11 cellular contexts compared by ENCODE assay signal in the genomic region with DNA sequence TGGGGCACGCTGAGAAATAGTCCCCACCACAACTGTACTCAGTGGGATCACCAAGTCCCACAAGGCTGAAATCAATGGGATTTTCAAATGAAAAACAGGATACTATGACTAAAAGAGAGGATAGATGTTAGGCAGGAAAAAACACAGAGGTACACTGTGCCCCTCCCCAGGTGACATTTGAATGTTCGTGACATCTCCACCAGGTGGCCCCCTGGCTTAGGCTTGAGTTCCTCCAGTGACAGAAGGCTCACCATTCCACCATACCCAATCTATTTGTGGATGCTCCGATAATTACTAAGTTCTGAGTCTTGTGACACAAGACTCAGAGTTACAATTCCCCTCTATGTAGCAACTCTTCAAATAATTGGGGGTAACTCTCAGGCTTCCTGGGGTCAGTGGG.
DNase-seq lines count a peak whose midpoint lies in the region; TF ChIP-seq lines count a peak whose summit lies in the region.
"Had no signal": no experiment of that assay in that cellular context is flagged by ENCODE, and none has a peak within 500 bp of the region (broad histone marks: within the 10 kb centered on the region; RNA-seq: fewer than 3 reads in every experiment).

No MANE protein-coding gene starts in this region.

- H3K9me3 ChIP-seq in MG63 (no peaks in the 10 kb centered on the region; the same call in 1 of the 2 replicates), tibial artery (no peaks in the 10 kb centered on the region)

- intact Hi-C loops in activated CD4-positive, alpha-beta T cell treated with anti-CD3 and anti-CD28 coated beads, Interleukin-2, amount 10 ng/mL, durations not matched to agents 24 days and 14 days (cut with micrococcal nuclease): loop anchor here (1.0 to 5.0 kb wide), 2 partner anchors 42 to 122 kb away; no protein-coding TSS in a partner anchor
- intact Hi-C loops in activated CD4-positive, alpha-beta memory T cell treated with anti-CD3 and anti-CD28 coated beads for 36 hours (cut with micrococcal nuclease): loop anchor here (1.0 to 5.0 kb wide), 3 partner anchors 42 to 312 kb away; a partner anchor contains a TSS
- intact Hi-C loops in tibial artery (cut with DNase I; ENCODE audit: low total_unique reads): no loop called here

- H3K27me3 Mint-ChIP-seq in activated CD4-positive, alpha-beta T cell treated with anti-CD3 and anti-CD28 coated beads, Interleukin-2, amount 10 ng/mL, durations not matched to agents 24 days and 14 days: peaks cover 28% of the 10 kb centered on the region
- H3K27me3 Mint-ChIP-seq in activated CD4-positive, alpha-beta memory T cell treated with anti-CD3 and anti-CD28 coated beads for 36 hours: peaks cover 18% of the 10 kb centered on the region
- no peaks in the 10 kb centered on the region for H3K27me3 Mint-ChIP-seq in osteocyte (ENCODE audit: unreplicated experiment)

- H3K4me1 ChIP-seq in tibial artery: peaks cover 0 to 12% (median 4%) of the 10 kb centered on the region in 4 donors

- H3K36me3 Mint-ChIP-seq in activated CD4-positive, alpha-beta T cell treated with anti-CD3 and anti-CD28 coated beads, Interleukin-2, amount 10 ng/mL, durations not matched to agents 24 days and 14 days (ENCODE audit: low read depth): no peaks in the 10 kb centered on the region
- no peaks in the 10 kb centered on the region for H3K36me3 Mint-ChIP-seq in activated CD4-positive, alpha-beta memory T cell treated with anti-CD3 and anti-CD28 coated beads for 36 hours
- no peaks in the 10 kb centered on the region for H3K36me3 Mint-ChIP-seq in osteocyte (ENCODE audit: unreplicated experiment)
- H3K36me3 Mint-ChIP-seq: activated naive CD8-positive, alpha-beta T cell treated with anti-CD3 and anti-CD28 coated beads, Interleukin-2, amount 10 ng/mL, durations not matched to agents 7 days and 5 days; CD4-positive, alpha-beta memory T cell had no signal

- no peak overlapping the region for H3K27ac Mint-ChIP-seq in activated CD4-positive, alpha-beta T cell treated with anti-CD3 and anti-CD28 coated beads, Interleukin-2, amount 10 ng/mL, durations not matched to agents 24 days and 14 days
- no peak overlapping the region for H3K27ac Mint-ChIP-seq in activated CD4-positive, alpha-beta memory T cell treated with anti-CD3 and anti-CD28 coated beads for 36 hours
- no peak overlapping the region for H3K27ac Mint-ChIP-seq in osteocyte (ENCODE audit: unreplicated experiment)
- H3K27ac Mint-ChIP-seq: activated naive CD8-positive, alpha-beta T cell treated with anti-CD3 and anti-CD28 coated beads, Interleukin-2, amount 10 ng/mL, durations not matched to agents 7 days and 5 days; CD4-positive, alpha-beta memory T cell had no signal

- H3K27ac ChIP-seq in tibial artery: no peak overlapping the region

- no peak overlapping the region for H3K4me3 Mint-ChIP-seq in activated CD4-positive, alpha-beta T cell treated with anti-CD3 and anti-CD28 coated beads, Interleukin-2, amount 10 ng/mL, durations not matched to agents 24 days and 14 days
- no peak overlapping the region for H3K4me3 Mint-ChIP-seq in activated CD4-positive, alpha-beta memory T cell treated with anti-CD3 and anti-CD28 coated beads for 36 hours
- no peak overlapping the region for H3K4me3 Mint-ChIP-seq in osteocyte (ENCODE audit: unreplicated experiment)
- H3K4me3 Mint-ChIP-seq: activated naive CD8-positive, alpha-beta T cell treated with anti-CD3 and anti-CD28 coated beads, Interleukin-2, amount 10 ng/mL, durations not matched to agents 7 days and 5 days; CD4-positive, alpha-beta memory T cell had no signal

- H3K4me3 ChIP-seq in MG63 (no peak overlapping the region), tibial artery (no peak overlapping the region)

- H3K9me3 Mint-ChIP-seq in activated CD4-positive, alpha-beta T cell treated with anti-CD3 and anti-CD28 coated beads, Interleukin-2, amount 10 ng/mL, durations not matched to agents 24 days and 14 days: no peaks in the 10 kb centered on the region
- no peaks in the 10 kb centered on the region for H3K9me3 Mint-ChIP-seq in activated CD4-positive, alpha-beta memory T cell treated with anti-CD3 and anti-CD28 coated beads for 36 hours
- H3K9me3 Mint-ChIP-seq in osteocyte (ENCODE audit: unreplicated experiment): no peaks in the 10 kb centered on the region
- H3K9me3 Mint-ChIP-seq: activated naive CD8-positive, alpha-beta T cell treated with anti-CD3 and anti-CD28 coated beads, Interleukin-2, amount 10 ng/mL, durations not matched to agents 7 days and 5 days; CD4-positive, alpha-beta memory T cell had no signal

- peak; percentile 61 for DNase-seq in activated CD4-positive, alpha-beta T cell treated with anti-CD3 and anti-CD28 coated beads, Interleukin-2, amount 10 ng/mL, durations not matched to agents 24 days and 14 days
- DNase-seq in activated CD4-positive, alpha-beta T cell treated with anti-CD3 and anti-CD28 coated beads, Interleukin-2, amount 50 U/mL, for 1 hour: no peak
- DNase-seq in HuH-7.5 (ENCODE audit: low spot score) (peak; percentile 27), osteocyte (ENCODE audit: extremely low spot score, unreplicated experiment) (no peak), MG63 (no peak), tibial artery (no peak)
- peak; percentile 29 for DNase-seq in activated CD4-positive, alpha-beta memory T cell treated with anti-CD3 and anti-CD28 coated beads for 36 hours
- DNase-seq in central memory CD4-positive, alpha-beta T cell: no peak
- DNase-seq: activated naive CD8-positive, alpha-beta T cell treated with anti-CD3 and anti-CD28 coated beads, Interleukin-2, amount 10 ng/mL, durations not matched to agents 7 days and 5 days; CD4-positive, alpha-beta memory T cell; mesenchymal stem cell had no signal

- CTCF ChIA-PET in activated CD4-positive, alpha-beta memory T cell treated with anti-CD3 and anti-CD28 coated beads for 36 hours (lab: Charles Lee): interaction anchor here (7.8 kb wide), 1 partner anchor 124 kb away, joined by 76 read pairs; no protein-coding TSS in a partner anchor

- POLR2A ChIA-PET in activated CD4-positive, alpha-beta memory T cell treated with anti-CD3 and anti-CD28 coated beads for 36 hours (lab: Charles Lee): no interaction called here

- H3K36me3 ChIP-seq in MG63: no peaks in the 10 kb centered on the region
- H3K36me3 ChIP-seq in tibial artery: no peaks in the 10 kb centered on the region

- peaks cover 5% of the 10 kb centered on the region for H3K4me1 Mint-ChIP-seq in activated CD4-positive, alpha-beta T cell treated with anti-CD3 and anti-CD28 coated beads, Interleukin-2, amount 10 ng/mL, durations not matched to agents 24 days and 14 days
- H3K4me1 Mint-ChIP-seq in activated CD4-positive, alpha-beta memory T cell treated with anti-CD3 and anti-CD28 coated beads for 36 hours (ENCODE audit: low read depth): peaks cover 14% of the 10 kb centered on the region
- peaks cover 39% of the 10 kb centered on the region for H3K4me1 Mint-ChIP-seq in osteocyte (ENCODE audit: unreplicated experiment)

- no peaks in the 10 kb centered on the region for H3K27me3 ChIP-seq in MG63
- peaks cover 0 to 37% of the 10 kb centered on the region in 2 donors for H3K27me3 ChIP-seq in tibial artery

- TF ChIP-seq CTCF in osteocyte (IDR thresholded peaks at IDR 0.05) (peak; percentile 7), tibial artery (IDR thresholded peaks at IDR 0.05) (no peak)

Comparison
In these comparisons a context has a peak if more than half of its experiments do, and no peak if none do; other contexts are left out.
1. DNase-seq: peak in activated CD4-positive, alpha-beta T cell treated with anti-CD3 and anti-CD28 coated beads, Interleukin-2, amount 10 ng/mL, durations not matched to agents 24 days and 14 days (single experiment), HuH-7.5 (single experiment) and activated CD4-positive, alpha-beta memory T cell treated with anti-CD3 and anti-CD28 coated beads for 36 hours (single experiment); none in activated CD4-positive, alpha-beta T cell treated with anti-CD3 and anti-CD28 coated beads, Interleukin-2, amount 50 U/mL, for 1 hour (single experiment), osteocyte (single experiment), MG63 (single experiment), tibial artery (0 of 2) and central memory CD4-positive, alpha-beta T cell (single experiment).